29 cellular contexts compared by ENCODE assay signal in genomic region chr12:85558684-85559083, GRCh38.
"Had no signal": no experiment of that assay in that cellular context is flagged by ENCODE, and none has a peak within 500 bp of the region (broad histone marks: within the 10 kb centered on the region; RNA-seq: fewer than 3 reads in every experiment).

No MANE protein-coding gene starts in this region.

- H3K4me3 Mint-ChIP-seq: activated B cell treated with CpG ODN at 0.5 μM for 24 hours; activated CD4-positive, alpha-beta T cell treated with anti-CD3 and anti-CD28 coated beads, Interleukin-2, amount 10 ng/mL, durations not matched to agents 24 days and 14 days; activated CD8-positive, alpha-beta memory T cell treated with anti-CD3 and anti-CD28 coated beads, Interleukin-2, amount 10 ng/mL, durations not matched to agents 7 days and 5 days; activated T-cell treated with anti-CD3 and anti-CD28 coated beads, Interleukin-2, amount 50 U/mL, for 24 hours; activated T-helper 1 cell treated with anti-CD3 and anti-CD28 coated beads, Interleukin-12 subunit alpha, Interleukin-12 subunit beta, Interleukin-2, Interleukin-4 antibody, amounts not matched to agents 30 ng/mL and 10 ng/mL and 1 ng/mL, durations not matched to agents 14 hours and 24 hours and 36 hours; brain; T-helper 17 cell had no signal

- H3K4me1 ChIP-seq: SJCRH30 had no signal

- H3K4me3 ChIP-seq: cardiac muscle cell, Peyer's patch, SJCRH30 had no signal

- H3K36me3 ChIP-seq: cardiac muscle cell, MG63, Peyer's patch, SJCRH30 had no signal

- DNase-seq: activated B cell treated with CpG ODN at 0.5 μM for 24 hours; activated CD4-positive, alpha-beta T cell treated with anti-CD3 and anti-CD28 coated beads for 1 hour; activated CD4-positive, alpha-beta T cell treated with anti-CD3 and anti-CD28 coated beads, Interleukin-2, amount 10 ng/mL, durations not matched to agents 24 days and 14 days; activated CD4-positive, alpha-beta T cell treated with anti-CD3 and anti-CD28 coated beads, Interleukin-2, amount 50 U/mL, for 48 hours; activated CD8-positive, alpha-beta memory T cell treated with anti-CD3 and anti-CD28 coated beads, Interleukin-2, amount 10 ng/mL, durations not matched to agents 7 days and 5 days; activated effector memory CD4-positive, alpha-beta T cell treated with Interleukin-2 at 50 U/mL for 16 hours; activated naive CD4-positive, alpha-beta T cell; activated T-cell treated with anti-CD3 and anti-CD28 coated beads, Interleukin-2, amount 50 U/mL, for 24 hours; amygdala; Kasumi-1; KBM-7; MG63; NCI-H1105 treated with DMSO at 0.1 percent for 48 hours; NCI-H1436 treated with DMSO at 0.1 percent for 48 hours; NCI-H187 treated with DMSO at 0.1 percent for 48 hours; NCI-H2081 treated with DMSO at 0.1 percent for 48 hours; NCI-H345; NCI-H510A; NCI-H526 treated with DMSO at 0.1 percent for 48 hours; Peyer's patch; Right ventricle myocardium superior; SJCRH30; T-helper 17 cell; T-helper 9 cell had no signal

- H3K27me3 Mint-ChIP-seq: activated B cell treated with CpG ODN at 0.5 μM for 24 hours; activated CD4-positive, alpha-beta T cell treated with anti-CD3 and anti-CD28 coated beads, Interleukin-2, amount 10 ng/mL, durations not matched to agents 24 days and 14 days; activated CD8-positive, alpha-beta memory T cell treated with anti-CD3 and anti-CD28 coated beads, Interleukin-2, amount 10 ng/mL, durations not matched to agents 7 days and 5 days; activated T-cell treated with anti-CD3 and anti-CD28 coated beads, Interleukin-2, amount 50 U/mL, for 24 hours; brain; T-helper 17 cell had no signal

- H3K27ac ChIP-seq: cardiac muscle cell, Peyer's patch, RWPE1, SJCRH30 had no signal

- H3K9me3 Mint-ChIP-seq: activated B cell treated with CpG ODN at 0.5 μM for 24 hours; activated CD4-positive, alpha-beta T cell treated with anti-CD3 and anti-CD28 coated beads, Interleukin-2, amount 10 ng/mL, durations not matched to agents 24 days and 14 days; activated naive CD4-positive, alpha-beta T cell treated with anti-CD3 and anti-CD28 coated beads, Interleukin-2, amount 50 U/mL, for 72 hours; activated T-cell treated with anti-CD3 and anti-CD28 coated beads, Interleukin-2, amount 50 U/mL, for 24 hours; activated T-helper 1 cell treated with anti-CD3 and anti-CD28 coated beads, Interleukin-12 subunit alpha, Interleukin-12 subunit beta, Interleukin-2, Interleukin-4 antibody, amounts not matched to agents 30 ng/mL and 10 ng/mL and 1 ng/mL, durations not matched to agents 14 hours and 24 hours and 36 hours; brain had no signal

- H3K4me1 Mint-ChIP-seq: activated B cell treated with CpG ODN at 0.5 μM for 24 hours; activated CD4-positive, alpha-beta T cell treated with anti-CD3 and anti-CD28 coated beads, Interleukin-2, amount 10 ng/mL, durations not matched to agents 24 days and 14 days; activated CD8-positive, alpha-beta memory T cell treated with anti-CD3 and anti-CD28 coated beads, Interleukin-2, amount 10 ng/mL, durations not matched to agents 7 days and 5 days; brain; T-helper 17 cell had no signal

- H3K27me3 ChIP-seq: cardiac muscle cell, MG63, Peyer's patch, SJCRH30 had no signal

- H3K36me3 Mint-ChIP-seq: activated CD8-positive, alpha-beta memory T cell treated with anti-CD3 and anti-CD28 coated beads, Interleukin-2, amount 10 ng/mL, durations not matched to agents 7 days and 5 days; activated naive CD4-positive, alpha-beta T cell treated with anti-CD3 and anti-CD28 coated beads, Interleukin-2, amount 50 U/mL, for 72 hours; brain had no signal

- H3K9me3 ChIP-seq: MG63, Peyer's patch, SJCRH30 had no signal

- H3K27ac Mint-ChIP-seq: activated B cell treated with CpG ODN at 0.5 μM for 24 hours; activated CD4-positive, alpha-beta T cell treated with anti-CD3 and anti-CD28 coated beads, Interleukin-2, amount 10 ng/mL, durations not matched to agents 24 days and 14 days; activated CD8-positive, alpha-beta memory T cell treated with anti-CD3 and anti-CD28 coated beads, Interleukin-2, amount 10 ng/mL, durations not matched to agents 7 days and 5 days; activated naive CD4-positive, alpha-beta T cell treated with anti-CD3 and anti-CD28 coated beads, Interleukin-2, amount 50 U/mL, for 72 hours; activated T-cell treated with anti-CD3 and anti-CD28 coated beads, Interleukin-2, amount 50 U/mL, for 24 hours; activated T-helper 1 cell treated with anti-CD3 and anti-CD28 coated beads, Interleukin-12 subunit alpha, Interleukin-12 subunit beta, Interleukin-2, Interleukin-4 antibody, amounts not matched to agents 30 ng/mL and 10 ng/mL and 1 ng/mL, durations not matched to agents 14 hours and 24 hours and 36 hours; brain; T-helper 17 cell had no signal
